ENCODE assay signal across 9 cellular contexts in genomic region chr12:55973598-55974307, GRCh38. TPM values are rescaled to one million over a fixed set of nuclear protein-coding genes. Genes with fewer than 3 reads are reported as not detected.
DNase-seq lines count a peak whose midpoint lies in the region; ATAC-seq and TF ChIP-seq lines count a peak whose summit lies in the region.
"Had no signal": no experiment of that assay in that cellular context is flagged by ENCODE, and none has a peak within 500 bp of the region (broad histone marks: within the 10 kb centered on the region; RNA-seq: fewer than 3 reads in every experiment).

Gene RAB5B, plus strand, starts transcription at chr12:55974078. Its CDS starts 12,883 bp downstream, at chr12:55986961.

- H3K27ac Mint-ChIP-seq in WTC11: no peak within 1 kb of the TSS
- H3K27ac Mint-ChIP-seq: T-helper 1 cell treated with Interleukin-12 subunit alpha and Interleukin-12 subunit beta and Interleukin-4 antibody, amounts not matched to agents 30 μg/mL and 1 μg/mL, for 36 hours had no signal

- CTCF ChIA-PET in WTC11 (lab: Charles Lee): interaction anchor here (0.7 to 2.5 kb wide), 35 partner anchors 12 to 663 kb away, joined by 3 to 32 read pairs (median 4); partner anchors contain the start of genes CD63, DNAJC14, ERBB3 and IKZF4

- peaks cover 37% of the 10 kb centered on the region for H3K36me3 Mint-ChIP-seq in WTC11

- H3K4me3 ChIP-seq in AG09309 (ENCODE audit: control insufficient read depth, low read depth, low read length): peak within 1 kb of the TSS; percentile 84
- H3K4me3 ChIP-seq in smooth muscle cell: peak within 1 kb of the TSS; percentile 82

- H3K9ac ChIP-seq in smooth muscle cell (ENCODE audit: low read depth): peak within 1 kb of the TSS; percentile 93

- no peak within 1 kb of the TSS for H3K4me3 Mint-ChIP-seq in WTC11

- POLR2A ChIA-PET in WTC11 (lab: Charles Lee): interaction anchor here (0.6 to 2.1 kb wide), 29 partner anchors 8 to 1481 kb away, joined by 3 to 22 read pairs (median 5); partner anchors contain the start of genes CD63, DNAJC14, ERBB3 and IKZF4

- peaks cover 51% of the 10 kb centered on the region for H3K79me2 ChIP-seq in smooth muscle cell (ENCODE audit: low read depth)

- peaks cover 28% of the 10 kb centered on the region for H4K20me1 ChIP-seq in smooth muscle cell (ENCODE audit: low read depth)

- no peaks in the 10 kb centered on the region for H3K36me3 ChIP-seq in smooth muscle cell (ENCODE audit: low read depth)

- H3K27ac ChIP-seq in caudate nucleus (ENCODE audit: low read depth, low read length) (peak within 1 kb of the TSS; percentile 93), smooth muscle cell (ENCODE audit: low read depth) (peak within 1 kb of the TSS; percentile 93)

- ATAC-seq in GM19023 (IDR thresholded peaks at IDR 0.05; ENCODE audit: unreplicated experiment): peak; percentile 92
- ATAC-seq in HG03196 (IDR thresholded peaks at IDR 0.05; ENCODE audit: unreplicated experiment): peak; percentile 93
- peak; percentile 91 for ATAC-seq in WTC11

- WGBS in smooth muscle cell (ENCODE audit: low lambda C conversion rate): under 1% methylated on average over 39 of the region's 39 CpGs

- H3F3A ChIP-seq in smooth muscle cell (ENCODE audit: low read depth): peaks cover 8% of the 10 kb centered on the region

- no peaks in the 10 kb centered on the region; the same call in 1 of the 2 replicates for H3K4me1 Mint-ChIP-seq in WTC11

- peak within 1 kb of the TSS; percentile 75 for H2AFZ ChIP-seq in smooth muscle cell (ENCODE audit: low read depth)

- no peaks in the 10 kb centered on the region for H3K9me3 Mint-ChIP-seq in WTC11
- H3K9me3 Mint-ChIP-seq: T-helper 1 cell treated with Interleukin-12 subunit alpha and Interleukin-12 subunit beta and Interleukin-4 antibody, amounts not matched to agents 30 μg/mL and 1 μg/mL, for 36 hours had no signal

- no peaks in the 10 kb centered on the region for H3K27me3 Mint-ChIP-seq in WTC11 (ENCODE audit: low read depth)

- H3K4me2 ChIP-seq in smooth muscle cell: peak within 1 kb of the TSS; percentile 95

- TF ChIP-seq CTCF in AG09309 (IDR thresholded peaks at IDR 0.05; ENCODE audit: control insufficient read depth, insufficient read depth, low read depth, low read length, missing control alignments) (no peak), WTC11 (IDR thresholded peaks at IDR 0.05) (no peak), smooth muscle cell (IDR thresholded peaks at IDR 0.05; ENCODE audit: borderline replicate concordance, insufficient read depth, poor library complexity, severe bottlenecking) (no peak)

- H3K27me3 ChIP-seq in smooth muscle cell (ENCODE audit: low read depth): no peaks in the 10 kb centered on the region

- DNase-seq in AG09309 (ENCODE audit: low read depth) (peak; percentile 100), NCI-H226 (peak; percentile 100), WTC11 (ENCODE audit: low spot score) (peak; percentile 99), caudate nucleus (lab: John Stamatoyannopoulos, UW) (peak; percentile 82 to 100 (median 100)), iPS-NIHi7 (ENCODE audit: extremely low spot score) (peak; percentile 96), smooth muscle cell (lab: John Stamatoyannopoulos, UW; ENCODE audit: unreplicated experiment) (peak; percentile 97)

- H3K9me3 ChIP-seq in smooth muscle cell (replicated peaks; ENCODE audit: low read depth): no peaks in the 10 kb centered on the region

- H3K4me1 ChIP-seq in smooth muscle cell (ENCODE audit: low read depth): peaks cover 9% of the 10 kb centered on the region

TF ChIP-seq in WTC11, 78 proteins besides CTCF, POLR2A, EP300 and RAD21 (continues in another document):
- TF ChIP-seq USF2 (CRISPR knock-in tag; IDR thresholded peaks at IDR 0.05) (peak; percentile 61), TEAD1 (CRISPR knock-in tag; IDR thresholded peaks at IDR 0.05) (peak; percentile 75; the same call in 1 of the 2 replicates), GABPB1 (CRISPR knock-in tag; IDR thresholded peaks at IDR 0.05) (peak; percentile 55; the same call in 1 of the 2 replicates), SMAD3 (CRISPR knock-in tag; IDR thresholded peaks at IDR 0.05; ENCODE audit: borderline replicate concordance) (peak; percentile 58; the same call in 1 of the 2 replicates), MAX (CRISPR knock-in tag; IDR thresholded peaks at IDR 0.05) (peak; percentile 54; the same call in 1 of the 2 replicates), SP1 (CRISPR knock-in tag; conservative IDR thresholded peaks at IDR 0.05) (peak; percentile 96), HMGXB4 (CRISPR knock-in tag; IDR thresholded peaks at IDR 0.05) (peak; percentile 74; the same call in 1 of the 2 replicates), E2F5 (CRISPR knock-in tag; IDR thresholded peaks at IDR 0.05) (peak; percentile 14; the same call in 1 of the 2 replicates), ZBTB21 (CRISPR knock-in tag; IDR thresholded peaks at IDR 0.05; ENCODE audit: borderline replicate concordance) (peak; percentile 46; the same call in 1 of the 2 replicates), NFYB (CRISPR knock-in tag; conservative IDR thresholded peaks at IDR 0.05; ENCODE audit: low read depth) (peak; percentile 98), FOXP4 (CRISPR knock-in tag; IDR thresholded peaks at IDR 0.05) (peak; percentile 16; the same call in 1 of the 2 replicates)

RNA-seq across cellular contexts. Expression of gene RAB5B, which starts in this region (rescaled TPM):
- 55.0 to 65.8 TPM (median 64.3 TPM) in 3 replicates for total RNA-seq in WTC11 (2021)
- 77.2 and 90.4 TPM in 2 replicates for total RNA-seq in smooth muscle cell
- 81.9 and 93.4 TPM in 2 replicates for polyA plus RNA-seq in smooth muscle cell

Comparison
In these comparisons a context has a peak if more than half of its experiments do, and no peak if none do; other contexts are left out.
1. Peak in every context shown above with its lines: DNase-seq, ATAC-seq, H3K4me3 ChIP-seq and H3K27ac ChIP-seq.